Comparison of ENCODE assay signal across 2 cellular contexts in genomic region chr6:133055527-133055966, GRCh38.
A peak's percentile ranks its signal among the peaks of the same experiment; 100 is the strongest.
TF ChIP-seq lines count a peak whose summit lies in the region.

No MANE protein-coding gene starts in this region.

TF ChIP-seq in H1, 55 proteins besides CTCF, POLR2A, EP300 and RAD21 (continued from another document):
- TF ChIP-seq SP1 (IDR thresholded peaks at IDR 0.05; ENCODE audit: low read depth, low read length) = peak; percentile 56; the same call in 1 of the 2 replicates
- no peak for TF ChIP-seq ZNF274 (IDR thresholded peaks at IDR 0.05; ENCODE audit: borderline replicate concordance, extremely low read depth, low read length)
- 0 out of 2 replicates have a peak, but pooled peaks have one; percentile 31 for TF ChIP-seq TAF1 (IDR thresholded peaks at IDR 0.05; ENCODE audit: low read depth, low read length)
- TF ChIP-seq TCF12 (IDR thresholded peaks at IDR 0.05; ENCODE audit: low read depth, low read length) = peak; percentile 75; the same call in 1 of the 2 replicates
- TF ChIP-seq POLR2AphosphoS5 (IDR thresholded peaks at IDR 0.05; ENCODE audit: low read depth, low read length) = no peak
- no peak for TF ChIP-seq JUND (IDR thresholded peaks at IDR 0.05; ENCODE audit: low read length)
- no peak for TF ChIP-seq KDM5A (IDR thresholded peaks at IDR 0.05; ENCODE audit: low read length)
- TF ChIP-seq TAF7 (optimal IDR thresholded peaks at IDR 0.05; ENCODE audit: borderline replicate concordance, low read depth, low read length) = no peak
- peak; percentile 70 for TF ChIP-seq ASH2L (IDR thresholded peaks at IDR 0.05; ENCODE audit: low read length)
- TF ChIP-seq ATF3 (IDR thresholded peaks at IDR 0.05; ENCODE audit: insufficient read depth, low read depth, low read length) = no peak

TF ChIP-seq in HepG2, 621 proteins besides CTCF, POLR2A, EP300 and RAD21 (continued from another document):
- TF ChIP-seq ZBTB33 (CRISPR knock-in tag; IDR thresholded peaks at IDR 0.05) (no peak), KLF11 (CRISPR knock-in tag; IDR thresholded peaks at IDR 0.05) (no peak), ZNF720 (CRISPR knock-in tag; IDR thresholded peaks at IDR 0.05) (no peak), ZNF704 (CRISPR knock-in tag; IDR thresholded peaks at IDR 0.05; ENCODE audit: borderline replicate concordance) (no peak), ZNF513 (CRISPR knock-in tag; conservative IDR thresholded peaks at IDR 0.05) (no peak), TBX2 (CRISPR knock-in tag; IDR thresholded peaks at IDR 0.05; ENCODE audit: borderline replicate concordance) (no peak), RAD51 (IDR thresholded peaks at IDR 0.05; ENCODE audit: borderline replicate concordance) (no peak), CSRNP1 (CRISPR knock-in tag; IDR thresholded peaks at IDR 0.05) (no peak), ZNF550 (CRISPR knock-in tag; IDR thresholded peaks at IDR 0.05; ENCODE audit: borderline replicate concordance) (no peak), RBAK (CRISPR knock-in tag; IDR thresholded peaks at IDR 0.05) (no peak), RBM22 (optimal IDR thresholded peaks at IDR 0.05; ENCODE audit: low read length) (no peak), ZNF484 (CRISPR knock-in tag; IDR thresholded peaks at IDR 0.05; ENCODE audit: borderline replicate concordance, low read depth) (no peak)
TF ChIP-seq in HepG2: peak in this region for 0.
